Comparison of ENCODE assay signal across 11 cellular contexts in the genomic region with DNA sequence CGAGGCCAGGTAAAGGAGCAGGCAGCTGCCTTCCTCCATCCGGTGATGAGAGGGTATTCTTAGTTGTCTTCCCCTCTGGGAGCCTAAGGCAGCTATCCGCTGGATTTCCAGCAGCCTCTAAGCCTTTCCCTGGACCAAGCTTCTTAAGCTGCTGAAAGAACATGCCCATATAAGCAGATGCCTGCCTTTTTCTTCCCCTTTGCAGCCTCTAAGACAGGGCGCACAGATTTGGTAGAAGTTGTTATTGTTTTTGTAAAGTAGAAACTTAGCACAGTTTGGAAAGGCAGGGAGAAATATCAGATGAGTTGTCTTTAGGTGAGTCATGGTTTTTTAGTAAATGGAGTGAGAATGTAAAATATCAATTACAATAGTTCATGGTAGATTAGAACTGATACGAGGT.
DNase-seq lines count a peak whose midpoint lies in the region; ATAC-seq, FAIRE-seq and TF ChIP-seq lines count a peak whose summit lies in the region.
"Had no signal": no experiment of that assay in that cellular context is flagged by ENCODE, and none has a peak within 500 bp of the region (broad histone marks: within the 10 kb centered on the region; RNA-seq: fewer than 3 reads in every experiment).

No MANE protein-coding gene starts in this region.

- no peaks in the 10 kb centered on the region for H3F3A ChIP-seq in PC-3 (ENCODE audit: low read length, unreplicated experiment)

- H3K27me3 ChIP-seq in KMS-11 (ENCODE audit: insufficient read depth, low read depth) (no peaks in the 10 kb centered on the region), PC-3 (ENCODE audit: low read length) (no peaks in the 10 kb centered on the region)

- BruUV-seq in PC-3 (replicated peaks; lab: Mats Ljungman, UMichigan): no TSS peak

- H3K9me2 ChIP-seq in PC-3 (replicated peaks; ENCODE audit: low read length): no peaks in the 10 kb centered on the region

- H3K4me2 ChIP-seq in KMS-11 (peak overlapping the region; percentile 15; the same call in 1 of the 2 replicates), PC-3 (ENCODE audit: low read length) (no peak overlapping the region)

- H4K20me1 ChIP-seq in KMS-11 (ENCODE audit: insufficient read depth) (no peaks in the 10 kb centered on the region), PC-3 (ENCODE audit: low read length) (no peaks in the 10 kb centered on the region)

- H3K27ac ChIP-seq in KMS-11 (no peak overlapping the region; the same call in 1 of the 2 replicates), PC-3 (ENCODE audit: low read length) (no peak overlapping the region)
- H3K27ac ChIP-seq: psoas muscle had no signal

- POLR2A ChIA-PET in PC-3 (lab: Charles Lee; ENCODE audit: unreplicated experiment): no interaction called here

- no peak overlapping the region for H3K4me3 ChIP-seq in KMS-11 (IDR thresholded peaks at IDR 0.05; ENCODE audit: insufficient read depth, low read depth, low read length)
- no peak overlapping the region for H3K4me3 ChIP-seq in PC-3 (ENCODE audit: low read length)
- H3K4me3 ChIP-seq: psoas muscle had no signal

- H3K4me1 ChIP-seq in KMS-11 (ENCODE audit: low read depth, poor library complexity, severe bottlenecking) (peaks cover 33% of the 10 kb centered on the region), PC-3 (ENCODE audit: insufficient read depth, low read length) (no peaks in the 10 kb centered on the region)
- H3K4me1 ChIP-seq: psoas muscle had no signal

- ATAC-seq in GM18907 (IDR thresholded peaks at IDR 0.05; ENCODE audit: unreplicated experiment): peak; percentile 55
- peak; percentile 30 for ATAC-seq in HG02571 (IDR thresholded peaks at IDR 0.05; ENCODE audit: unreplicated experiment)
- ATAC-seq in natural killer cell: peak in 2 of 3 donors; percentile 22 to 30
- no peak for ATAC-seq in PC-3
- ATAC-seq: psoas muscle had no signal

- peaks cover 44 to 56% of the 10 kb centered on the region in 2 donors for H3K4me1 Mint-ChIP-seq in natural killer cell

- peaks cover 8% of the 10 kb centered on the region for H3K36me3 Mint-ChIP-seq in natural killer cell

- H3K27me3 Mint-ChIP-seq in natural killer cell (ENCODE audit: low read depth in 2 of 2): no peaks in the 10 kb centered on the region

- H3K4me3 Mint-ChIP-seq in natural killer cell: peak overlapping the region; percentile 64

- no peak overlapping the region for H2AFZ ChIP-seq in KMS-11 (ENCODE audit: low read depth)
- no peak overlapping the region for H2AFZ ChIP-seq in PC-3 (ENCODE audit: low read length)

- no peak for TF ChIP-seq POLR2A in GM12892 (IDR thresholded peaks at IDR 0.05; ENCODE audit: low read depth, low read length)

- DNase-seq in natural killer cell (no peak), A172 (ENCODE audit: low spot score) (no peak), GM12892 (ENCODE audit: insufficient read length) (no peak), PC-3 (no peak)
- DNase-seq in activated CD8-positive, alpha-beta memory T cell treated with anti-CD3 and anti-CD28 coated beads, Interleukin-2, amount 50 U/mL, for 4 hours: no peak
- DNase-seq: activated CD4-positive, alpha-beta T cell treated with anti-CD3 and anti-CD28 coated beads, Interleukin-2, amount 50 U/mL, for 48 hours; NCI-H524; psoas muscle had no signal

- intact Hi-C loops in natural killer cell (cut with micrococcal nuclease): loop anchor here (1.0 to 10.0 kb wide), 3 partner anchors 18 to 148 kb away; no protein-coding TSS in a partner anchor
- intact Hi-C loops in PC-3 (cut with micrococcal nuclease): no loop called here

- H3K9me3 ChIP-seq in PC-3 (ENCODE audit: low read length): no peaks in the 10 kb centered on the region
- H3K9me3 ChIP-seq: psoas muscle had no signal

- H3K9me3 Mint-ChIP-seq in natural killer cell: no peaks in the 10 kb centered on the region

- no peak overlapping the region for H3K9ac ChIP-seq in KMS-11
- no peak overlapping the region for H3K9ac ChIP-seq in PC-3 (ENCODE audit: low read length)

- CTCF ChIA-PET in PC-3 (lab: Charles Lee): no interaction called here

- no peak for FAIRE-seq in GM12892 (lab: Jason Lieb, UNC)

- peak overlapping the region; percentile 60 to 78 for H3K27ac Mint-ChIP-seq in natural killer cell

- no peaks in the 10 kb centered on the region for H3K79me2 ChIP-seq in KMS-11 (ENCODE audit: insufficient read depth, low read depth)
- no peaks in the 10 kb centered on the region for H3K79me2 ChIP-seq in PC-3 (ENCODE audit: low read length)

- H3K36me3 ChIP-seq in KMS-11 (ENCODE audit: insufficient read depth): no peaks in the 10 kb centered on the region
- no peaks in the 10 kb centered on the region for H3K36me3 ChIP-seq in PC-3 (ENCODE audit: low read depth, low read length)

- TF ChIP-seq CTCF in KMS-11 (conservative IDR thresholded peaks at IDR 0.05; ENCODE audit: low read depth, low read length) (no peak), natural killer cell (IDR thresholded peaks at IDR 0.05) (no peak), PC-3 (conservative IDR thresholded peaks at IDR 0.05; ENCODE audit: low read depth, low read length) (no peak)
